Comparison of ENCODE assay signal across 22 cellular contexts in genomic region chr7:3215624-3216585, GRCh38.
DNase-seq lines count a peak whose midpoint lies in the region; ATAC-seq and TF ChIP-seq lines count a peak whose summit lies in the region.
"Had no signal": no experiment of that assay in that cellular context is flagged by ENCODE, and none has a peak within 500 bp of the region (broad histone marks: within the 10 kb centered on the region; RNA-seq: fewer than 3 reads in every experiment).

No MANE protein-coding gene starts in this region.

- intact Hi-C loops in PC-3 (cut with micrococcal nuclease) = no loop called here
- intact Hi-C loops in tibial artery (cut with DNase I; ENCODE audit: low total_unique reads) = no loop called here

- H3K9ac ChIP-seq in PC-3 (ENCODE audit: low read length) = no peak overlapping the region

- H3K36me3 Mint-ChIP-seq in T-helper 2 cell treated with Interferon-gamma antibody and Interleukin-4, amounts not matched to agents 5 μg/mL and 100 μg/mL, for 36 hours (ENCODE audit: low read depth) = no peaks in the 10 kb centered on the region
- H3K36me3 Mint-ChIP-seq: CD4-positive, CD25-positive, alpha-beta regulatory T cell had no signal

- no TSS peak for BruUV-seq in PC-3 (replicated peaks; lab: Mats Ljungman, UMichigan)

- H3K36me3 ChIP-seq in PC-3 (ENCODE audit: low read depth, low read length) = no peaks in the 10 kb centered on the region
- H3K36me3 ChIP-seq in thoracic aorta = no peaks in the 10 kb centered on the region
- no peaks in the 10 kb centered on the region for H3K36me3 ChIP-seq in tibial artery
- H3K36me3 ChIP-seq: adrenal gland, brain microvascular endothelial cell, neutrophil, SJSA1 had no signal

- H3K4me1 Mint-ChIP-seq in T-helper 2 cell treated with Interferon-gamma antibody and Interleukin-4, amounts not matched to agents 5 μg/mL and 100 μg/mL, for 36 hours (ENCODE audit: low read depth) = no peaks in the 10 kb centered on the region
- H3K4me1 Mint-ChIP-seq: CD4-positive, CD25-positive, alpha-beta regulatory T cell had no signal

- H3K4me3 Mint-ChIP-seq in T-helper 2 cell treated with Interferon-gamma antibody and Interleukin-4, amounts not matched to agents 5 μg/mL and 100 μg/mL, for 36 hours = no peak overlapping the region
- H3K4me3 Mint-ChIP-seq: activated T-cell treated with anti-CD3 and anti-CD28 coated beads, Interleukin-2, amount 50 U/mL, for 72 hours; CD4-positive, CD25-positive, alpha-beta regulatory T cell; endodermal cell had no signal

- H3K9me3 Mint-ChIP-seq in T-helper 2 cell treated with Interferon-gamma antibody and Interleukin-4, amounts not matched to agents 5 μg/mL and 100 μg/mL, for 36 hours = no peaks in the 10 kb centered on the region
- H3K9me3 Mint-ChIP-seq: activated T-cell treated with anti-CD3 and anti-CD28 coated beads, Interleukin-2, amount 50 U/mL, for 72 hours; CD4-positive, CD25-positive, alpha-beta regulatory T cell; endodermal cell had no signal

- DNase-seq in LNCaP clone FGC (ENCODE audit: low read depth) (peak; percentile 17), PC-3 (peak; percentile 55), left lobe of liver (ENCODE audit: low spot score) (peak; percentile 10), thoracic aorta (ENCODE audit: low spot score) (no peak), KG1 (lab: John Stamatoyannopoulos, UW) (no peak), tibial artery (no peak)
- DNase-seq in T-helper 2 cell treated with Interferon-gamma antibody and Interleukin-4, amounts not matched to agents 5 μg/mL and 100 μg/mL, for 36 hours (ENCODE audit: low spot score) = no peak
- DNase-seq: activated naive CD4-positive, alpha-beta T cell treated with Interleukin-2 at 50 U/mL for 16 hours; activated T-cell treated with anti-CD3 and anti-CD28 coated beads, Interleukin-2, amount 50 U/mL, for 72 hours; adrenal gland; brain microvascular endothelial cell; CD4-positive, CD25-positive, alpha-beta regulatory T cell; endodermal cell; NCI-H1417; NCI-H2081; NCI-H446; stimulated activated CD4-positive, alpha-beta T cell treated with anti-CD3 and anti-CD28 coated beads, Interleukin-2, amount 100 ng/mL, for 24 hours; T-helper 1 cell had no signal

- H3K9me3 ChIP-seq in PC-3 (ENCODE audit: low read length) (no peaks in the 10 kb centered on the region), thoracic aorta (no peaks in the 10 kb centered on the region), tibial artery (no peaks in the 10 kb centered on the region)
- H3K9me3 ChIP-seq: adrenal gland, neutrophil, SJSA1 had no signal

- no peaks in the 10 kb centered on the region for H3K9me2 ChIP-seq in PC-3 (replicated peaks; ENCODE audit: low read length)

- H3K4me3 ChIP-seq in LNCaP clone FGC (ENCODE audit: low read depth, low read length) (no peak overlapping the region), PC-3 (ENCODE audit: low read length) (no peak overlapping the region), thoracic aorta (no peak overlapping the region), tibial artery (no peak overlapping the region)
- H3K4me3 ChIP-seq: adrenal gland, coronary artery, SJSA1, smooth muscle cell had no signal

- no peak overlapping the region for H2AFZ ChIP-seq in PC-3 (ENCODE audit: low read length)

- no peak for ATAC-seq in PC-3
- no peak for ATAC-seq in left lobe of liver
- peak; percentile 5 for ATAC-seq in thoracic aorta (ENCODE audit: insufficient number of reproducible peaks, low FRiP score, low read depth)
- ATAC-seq: activated T-cell treated with anti-CD3 and anti-CD28 coated beads, Interleukin-2, amount 50 U/mL, for 72 hours had no signal

- H4K20me1 ChIP-seq in PC-3 (ENCODE audit: low read length) = no peaks in the 10 kb centered on the region

- POLR2A ChIA-PET in PC-3 (lab: Charles Lee; ENCODE audit: unreplicated experiment) = no interaction called here

- CTCF ChIA-PET in PC-3 (lab: Charles Lee) = interaction anchor here (0.6 kb wide), 1 partner anchor 137 kb away, joined by 3 read pairs; no protein-coding TSS in a partner anchor

- H3K4me1 ChIP-seq in PC-3 (ENCODE audit: insufficient read depth, low read length) = peaks cover 5% of the 10 kb centered on the region; the same call in 1 of the 2 replicates
- peaks cover 33 to 47% of the 10 kb centered on the region in 2 donors for H3K4me1 ChIP-seq in thoracic aorta (ENCODE audit: control insufficient read depth in 1 of 2, low read depth in 2 of 2)
- peaks cover 0 to 47% (median 25%) of the 10 kb centered on the region in 4 donors for H3K4me1 ChIP-seq in tibial artery
- H3K4me1 ChIP-seq: adrenal gland, SJSA1 had no signal

- H3K27ac ChIP-seq in PC-3 (ENCODE audit: low read length) = no peak overlapping the region
- no peak overlapping the region for H3K27ac ChIP-seq in thoracic aorta
- no peak overlapping the region for H3K27ac ChIP-seq in tibial artery
- H3K27ac ChIP-seq: adrenal gland, brain microvascular endothelial cell, neutrophil, SJSA1 had no signal

- TF ChIP-seq CTCF in LNCaP clone FGC (IDR thresholded peaks at IDR 0.05; ENCODE audit: control insufficient read depth, extremely low read depth, insufficient read depth) (no peak), PC-3 (conservative IDR thresholded peaks at IDR 0.05; ENCODE audit: low read depth, low read length) (no peak), thoracic aorta (IDR thresholded peaks at IDR 0.05) (no peak), tibial artery (IDR thresholded peaks at IDR 0.05) (no peak)

- H3K27ac Mint-ChIP-seq in T-helper 2 cell treated with Interferon-gamma antibody and Interleukin-4, amounts not matched to agents 5 μg/mL and 100 μg/mL, for 36 hours = no peak overlapping the region
- H3K27ac Mint-ChIP-seq: activated T-cell treated with anti-CD3 and anti-CD28 coated beads, Interleukin-2, amount 50 U/mL, for 72 hours; CD4-positive, CD25-positive, alpha-beta regulatory T cell; endodermal cell had no signal

- H3K79me2 ChIP-seq in PC-3 (ENCODE audit: low read length) = no peaks in the 10 kb centered on the region

- H3F3A ChIP-seq in PC-3 (ENCODE audit: low read length, unreplicated experiment) = no peaks in the 10 kb centered on the region

- H3K27me3 Mint-ChIP-seq in T-helper 2 cell treated with Interferon-gamma antibody and Interleukin-4, amounts not matched to agents 5 μg/mL and 100 μg/mL, for 36 hours (ENCODE audit: low read depth) = peaks cover 14% of the 10 kb centered on the region

- H3K27me3 ChIP-seq in PC-3 (ENCODE audit: low read length) (peaks cover 11% of the 10 kb centered on the region), thoracic aorta (replicated peaks; ENCODE audit: insufficient read depth) (no peaks in the 10 kb centered on the region), tibial artery (no peaks in the 10 kb centered on the region)
- H3K27me3 ChIP-seq: adrenal gland, SJSA1 had no signal

- no peak overlapping the region for H3K4me2 ChIP-seq in PC-3 (ENCODE audit: low read length)
- H3K4me2 ChIP-seq: smooth muscle cell had no signal

Comparison
In these comparisons a context has a peak if more than half of its experiments do, and no peak if none do; other contexts are left out.
1. DNase-seq: peak in LNCaP clone FGC (single experiment), PC-3 (single experiment) and left lobe of liver (single experiment); none in thoracic aorta (single experiment), T-helper 2 cell treated with Interferon-gamma antibody and Interleukin-4, amounts not matched to agents 5 μg/mL and 100 μg/mL, for 36 hours (single experiment), KG1 (single experiment) and tibial artery (0 of 2).